In genomic region chr11:70526116-70527045, GRCh38 we compare ENCODE assay signal across 23 cellular contexts.
DNase-seq lines count a peak whose midpoint lies in the region; ATAC-seq and TF ChIP-seq lines count a peak whose summit lies in the region.
"Had no signal": no experiment of that assay in that cellular context is flagged by ENCODE, and none has a peak within 500 bp of the region (broad histone marks: within the 10 kb centered on the region; RNA-seq: fewer than 3 reads in every experiment).

No MANE protein-coding gene starts in this region.

- DNase-seq in right cardiac atrium (peak in 2 of 3 donors; percentile 14 to 19), left cardiac atrium (no peak), WERI-Rb-1 (peak; percentile 46), myocyte (ENCODE audit: low read depth) (peak; percentile 45), upper lobe of right lung (peak; percentile 84), GM13977 (ENCODE audit: low spot score) (no peak), MG63 (no peak)
- DNase-seq: activated CD4-positive, alpha-beta T cell treated with anti-CD3 and anti-CD28 coated beads for 1 hour; activated CD8-positive, alpha-beta memory T cell treated with anti-CD3 and anti-CD28 coated beads for 24 hours; activated naive CD4-positive, alpha-beta T cell treated with anti-CD3 and anti-CD28 coated beads for 36 hours; activated T-cell treated with anti-CD3 and anti-CD28 coated beads, Interleukin-2, amount 50 U/mL, for 4 hours; amygdala; CD8-positive, alpha-beta T cell; central memory CD4-positive, alpha-beta T cell; DMS79 treated with DMSO at 0.1 percent for 48 hours; HFFc6; Kasumi-1; midbrain; NCI-H1930; RPMI8226; stimulated activated CD4-positive, alpha-beta T cell treated with anti-CD3 and anti-CD28 coated beads, Interleukin-4, amount 100 ng/mL, for 1 hour; stimulated activated naive CD8-positive, alpha-beta T cell treated with anti-CD3 and anti-CD28 coated beads, Interleukin-15, Interleukin-2, amounts not matched to agents 100 U/mL and 50 U/mL, for 24 hours had no signal

- H3K4me3 ChIP-seq in right cardiac atrium (ENCODE audit: low read length) = no peak overlapping the region
- no peak overlapping the region for H3K4me3 ChIP-seq in WERI-Rb-1 (ENCODE audit: low read depth, low read length)
- no peak overlapping the region for H3K4me3 ChIP-seq in upper lobe of right lung
- H3K4me3 ChIP-seq in MG63 = no peak overlapping the region

- TF ChIP-seq CTCF in WERI-Rb-1 (IDR thresholded peaks at IDR 0.05; ENCODE audit: low read depth, low read length) (no peak), upper lobe of right lung (IDR thresholded peaks at IDR 0.05) (no peak), GM13977 (IDR thresholded peaks at IDR 0.05; ENCODE audit: extremely low read depth, insufficient read depth, missing control alignments) (no peak)

- WGBS in right cardiac atrium = 80% methylated on average over 24 of the region's 24 CpGs

- H3K4me1 ChIP-seq in right cardiac atrium (ENCODE audit: control insufficient read depth, insufficient read depth, low read length) = no peaks in the 10 kb centered on the region
- no peaks in the 10 kb centered on the region for H3K4me1 ChIP-seq in upper lobe of right lung

- H3K27me3 ChIP-seq in right cardiac atrium (ENCODE audit: control insufficient read depth, insufficient read depth) (no peaks in the 10 kb centered on the region), WERI-Rb-1 (ENCODE audit: insufficient read depth, low read depth, severe bottlenecking) (no peaks in the 10 kb centered on the region), upper lobe of right lung (no peaks in the 10 kb centered on the region), MG63 (no peaks in the 10 kb centered on the region)

- intact Hi-C loops in right cardiac atrium (cut with DNase I) = no loop called here
- intact Hi-C loops in left cardiac atrium (cut with DNase I) = no loop called here
- intact Hi-C loops in upper lobe of right lung (cut with DNase I) = no loop called here

- no peak overlapping the region for H3K27ac ChIP-seq in right cardiac atrium (ENCODE audit: low read length)
- H3K27ac ChIP-seq in WERI-Rb-1 = peak overlapping the region; percentile 58
- H3K27ac ChIP-seq in upper lobe of right lung = no peak overlapping the region
- H3K27ac ChIP-seq: neutrophil had no signal

- no peak for ATAC-seq in right cardiac atrium
- no peak for ATAC-seq in left cardiac atrium
- ATAC-seq in upper lobe of right lung = peak; percentile 80
- ATAC-seq: activated T-cell treated with anti-CD3 and anti-CD28 coated beads, Interleukin-2, amount 50 U/mL, for 4 hours; CD8-positive, alpha-beta T cell; stimulated activated naive CD8-positive, alpha-beta T cell treated with anti-CD3 and anti-CD28 coated beads, Interleukin-15, Interleukin-2, amounts not matched to agents 100 U/mL and 50 U/mL, for 24 hours had no signal

- no peaks in the 10 kb centered on the region for H3K9me3 ChIP-seq in right cardiac atrium (ENCODE audit: control insufficient read depth, low read length)
- H3K9me3 ChIP-seq in WERI-Rb-1 (ENCODE audit: severe bottlenecking) = no peaks in the 10 kb centered on the region
- no peaks in the 10 kb centered on the region for H3K9me3 ChIP-seq in upper lobe of right lung
- no peaks in the 10 kb centered on the region for H3K9me3 ChIP-seq in MG63
- H3K9me3 ChIP-seq: neutrophil had no signal

- no peaks in the 10 kb centered on the region for H3K36me3 ChIP-seq in WERI-Rb-1
- no peaks in the 10 kb centered on the region for H3K36me3 ChIP-seq in upper lobe of right lung
- no peaks in the 10 kb centered on the region for H3K36me3 ChIP-seq in MG63
- H3K36me3 ChIP-seq: neutrophil had no signal

- in situ Hi-C loops in GM13977 (cut with MboI; ENCODE audit: low pct_unique_long_range_greater_than_20kb, low sequenced_read_pairs, unreplicated experiment) = no loop called here

Comparison
In these comparisons a context has a peak if more than half of its experiments do, and no peak if none do; other contexts are left out.
1. DNase-seq: peak in right cardiac atrium (2 of 3), WERI-Rb-1 (single experiment), myocyte (single experiment) and upper lobe of right lung (single experiment); none in left cardiac atrium (single experiment), GM13977 (single experiment) and MG63 (single experiment).